18 cellular contexts compared by ENCODE assay signal in genomic region chr11:65880844-65881421, GRCh38. TPM values are rescaled to one million over a fixed set of nuclear protein-coding genes. Genes with fewer than 3 reads are reported as not detected.
A peak's percentile ranks its signal among the peaks of the same experiment; 100 is the strongest.
DNase-seq lines count a peak whose midpoint lies in the region; ATAC-seq lines count a peak whose summit lies in the region.
"Had no signal": no experiment of that assay in that cellular context is flagged by ENCODE, and none has a peak within 500 bp of the region (broad histone marks: within the 10 kb centered on the region; RNA-seq: fewer than 3 reads in every experiment).

No MANE protein-coding gene starts in this region.

- H3K9me3 ChIP-seq in CD4-positive, CD25-positive, alpha-beta regulatory T cell (ENCODE audit: control insufficient read depth in 2 of 2, low read length in 2 of 2): no peaks in the 10 kb centered on the region
- H3K9me3 ChIP-seq: SJSA1 had no signal

- H3K27ac ChIP-seq in CD4-positive, CD25-positive, alpha-beta regulatory T cell (ENCODE audit: insufficient read depth, low read length, poor library complexity, severe bottlenecking): no peak overlapping the region
- H3K27ac ChIP-seq: SJSA1 had no signal

- peak overlapping the region in 2 of 4 donors; percentile 41 to 56 for H3K4me3 Mint-ChIP-seq in CD4-positive, CD25-positive, alpha-beta regulatory T cell
- H3K4me3 Mint-ChIP-seq in immature natural killer cell: peak overlapping the region; percentile 87 to 97 (median 95)

- peaks cover 0 to 53% (median 23%) of the 10 kb centered on the region in 4 donors for H3K4me1 Mint-ChIP-seq in CD4-positive, CD25-positive, alpha-beta regulatory T cell
- H3K4me1 Mint-ChIP-seq in immature natural killer cell: peaks cover 75 to 76% of the 10 kb centered on the region in 2 donors

- H3K27me3 ChIP-seq in CD4-positive, CD25-positive, alpha-beta regulatory T cell (ENCODE audit: control insufficient read depth, insufficient read depth, low read length): no peaks in the 10 kb centered on the region
- H3K27me3 ChIP-seq: SJSA1 had no signal

- no peak for DNase-seq in CD4-positive, CD25-positive, alpha-beta regulatory T cell
- peak; percentile 82 for DNase-seq in ELR (ENCODE audit: low read depth)
- DNase-seq in UCSD-AML1 (lab: John Stamatoyannopoulos, UW; ENCODE audit: unreplicated experiment): peak; percentile 33
- DNase-seq in immature natural killer cell: peak; percentile 60 to 73 (median 65)
- no peak for DNase-seq in NCI-H2081 (lab: John Stamatoyannopoulos, UW)
- DNase-seq in SHP77 (lab: John Stamatoyannopoulos, UW): no peak
- DNase-seq: caudate nucleus, foreskin melanocyte, GF-D8, H7, KG1, mesenchymal stem cell, NCI-H1694, NCI-H748 treated with DMSO at 0.1 percent for 48 hours, nucleus accumbens had no signal

- H3K27me3 Mint-ChIP-seq in CD4-positive, CD25-positive, alpha-beta regulatory T cell: no peaks in the 10 kb centered on the region
- peaks cover 0 to 8% (median 8%) of the 10 kb centered on the region in 3 donors for H3K27me3 Mint-ChIP-seq in immature natural killer cell (ENCODE audit: low read depth in 3 of 3)

- no peak overlapping the region for H3K4me3 ChIP-seq in CD4-positive, CD25-positive, alpha-beta regulatory T cell (ENCODE audit: low read depth, low read length)
- H3K4me3 ChIP-seq: SJSA1 had no signal

- peaks cover 33% of the 10 kb centered on the region for H3K4me1 ChIP-seq in CD4-positive, CD25-positive, alpha-beta regulatory T cell (ENCODE audit: control insufficient read depth, insufficient read depth, low read length, poor library complexity, severe bottlenecking)

- no peak for ATAC-seq in CD4-positive, CD25-positive, alpha-beta regulatory T cell (ENCODE audit: low read depth in 2 of 2)
- ATAC-seq in GM19467 (IDR thresholded peaks at IDR 0.05; ENCODE audit: unreplicated experiment) (no peak), GM21717 (IDR thresholded peaks at IDR 0.05; ENCODE audit: unreplicated experiment) (no peak)

- H3K9me3 Mint-ChIP-seq in CD4-positive, CD25-positive, alpha-beta regulatory T cell: no peaks in the 10 kb centered on the region
- H3K9me3 Mint-ChIP-seq in immature natural killer cell: no peaks in the 10 kb centered on the region

- H3K36me3 ChIP-seq in CD4-positive, CD25-positive, alpha-beta regulatory T cell (ENCODE audit: control insufficient read depth, insufficient read depth, low read length): peaks cover 19% of the 10 kb centered on the region

- peak overlapping the region in 2 of 3 donors; percentile 21 to 69 for H3K27ac Mint-ChIP-seq in CD4-positive, CD25-positive, alpha-beta regulatory T cell
- peak overlapping the region; percentile 94 to 98 (median 96) for H3K27ac Mint-ChIP-seq in immature natural killer cell

- H3K36me3 Mint-ChIP-seq in CD4-positive, CD25-positive, alpha-beta regulatory T cell: peaks cover 9% of the 10 kb centered on the region
- peaks cover 0 to 14% (median 0%) of the 10 kb centered on the region in 3 donors for H3K36me3 Mint-ChIP-seq in immature natural killer cell

RNA-seq across cellular contexts. Expression of gene CTSW, which starts 1.3 kb away (rescaled TPM):
- 12.4 TPM for total RNA-seq in CD4-positive, CD25-positive, alpha-beta regulatory T cell
- polyA plus RNA-seq in CD4-positive, CD25-positive, alpha-beta regulatory T cell: 10 to 100 TPM in 3 of 4 donors, 1 to 10 TPM in 1; 3.5 to 35.9 (median 16.9) TPM
- 1,000 to 10,000 TPM; 2,066 to 3,052 (median 2,928) TPM for polyA plus RNA-seq in immature natural killer cell
- total RNA-seq: H7 had no signal

RNA-seq across cellular contexts. Expression of gene FIBP, which starts 7.3 kb away (rescaled TPM):
- 29.8 TPM for total RNA-seq in CD4-positive, CD25-positive, alpha-beta regulatory T cell
- 10 to 100 TPM; 71.0 to 81.7 (median 72.7) TPM for polyA plus RNA-seq in CD4-positive, CD25-positive, alpha-beta regulatory T cell
- 100 to 1,000 TPM; 120 to 145 (median 141) TPM for polyA plus RNA-seq in immature natural killer cell

RNA-seq across cellular contexts. Expression of gene EFEMP2, which starts 8.3 kb away (rescaled TPM):
- total RNA-seq in CD4-positive, CD25-positive, alpha-beta regulatory T cell: 5.8 TPM
- polyA plus RNA-seq in CD4-positive, CD25-positive, alpha-beta regulatory T cell: under 1 TPM; 0.21 to 0.36 (median 0.29) TPM
- polyA plus RNA-seq in immature natural killer cell: 1 to 10 TPM; 1.6 to 6.3 (median 3.6) TPM

RNA-seq across cellular contexts. Expression of gene CCDC85B, which starts 9.5 kb away (rescaled TPM):
- total RNA-seq in CD4-positive, CD25-positive, alpha-beta regulatory T cell: 20.7 TPM
- polyA plus RNA-seq in CD4-positive, CD25-positive, alpha-beta regulatory T cell: 10 to 100 TPM; 58.7 to 74.0 (median 63.2) TPM
- 100 to 1,000 TPM in 2 of 3 donors, 10 to 100 TPM in 1; 62.9 to 159 (median 142) TPM for polyA plus RNA-seq in immature natural killer cell

RNA-seq across cellular contexts. Expression of gene FOSL1, which starts 19.3 kb away (rescaled TPM):
- 2.7 TPM for total RNA-seq in CD4-positive, CD25-positive, alpha-beta regulatory T cell
- not detected for polyA plus RNA-seq in CD4-positive, CD25-positive, alpha-beta regulatory T cell
- polyA plus RNA-seq in immature natural killer cell: under 1 TPM; 0.13 to 0.30 (median 0.17) TPM

Comparison
In these comparisons a context has a peak if more than half of its experiments do, and no peak if none do; other contexts are left out.
1. DNase-seq: peak in ELR (single experiment), UCSD-AML1 (single experiment) and immature natural killer cell (3 of 3); none in CD4-positive, CD25-positive, alpha-beta regulatory T cell (0 of 3), NCI-H2081 (0 of 2) and SHP77 (0 of 2).
2. RNA of gene CTSW, which starts 1.3 kb away (polyA plus RNA-seq): 2,066 to 3,052 TPM in immature natural killer cell; 3.5 to 35.9 TPM in CD4-positive, CD25-positive, alpha-beta regulatory T cell; every median in the first group is over 10 times any median in the second.